Comparison of ENCODE assay signal across 28 cellular contexts in the genomic region with DNA sequence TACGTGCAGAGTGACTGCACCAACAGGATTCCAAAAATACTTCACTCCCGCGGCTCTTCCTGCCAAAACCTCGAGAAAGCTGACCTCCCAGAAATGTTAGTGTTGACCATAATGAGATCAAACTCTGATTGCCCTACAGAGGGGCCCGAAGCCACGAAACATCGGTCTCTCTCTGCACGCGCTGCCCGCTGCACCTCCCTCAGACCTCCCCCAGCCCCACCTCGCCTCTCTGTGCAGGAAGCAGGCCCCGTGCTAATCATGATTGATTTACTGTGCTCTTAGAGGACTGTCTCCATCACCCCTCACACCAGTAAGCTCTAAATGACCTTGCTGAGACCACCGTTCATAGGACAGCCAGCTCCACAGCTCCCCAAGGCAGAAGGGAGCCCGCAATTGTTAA.
"Had no signal": no experiment of that assay in that cellular context is flagged by ENCODE, and none has a peak within 500 bp of the region (broad histone marks: within the 10 kb centered on the region; RNA-seq: fewer than 3 reads in every experiment).

No MANE protein-coding gene starts in this region.

- H3K9me3 Mint-ChIP-seq: immature natural killer cell had no signal

- H3K27ac Mint-ChIP-seq: dendritic cell treated with granulocyte-macrophage colony-stimulating factor and Interleukin-4, amounts not matched to agents 40 ng/mL and 50 ng/mL, for 4 days; immature natural killer cell; memory B cell; mesothelial cell of epicardium; naive B cell; natural killer cell treated with Interleukin-12 subunit alpha and Interleukin-12 subunit beta and Interleukin-15 and Interleukin-18, amount 100 ng/mL, for 72 hours; stimulated activated memory B cell treated with anti-CD40 and anti-IgM and Interleukin-4, amounts not matched to agents 10 μg/mL and 1 μg/mL and 100 μg/mL, for 72 hours; stimulated activated naive CD8-positive, alpha-beta T cell treated with anti-CD3 and anti-CD28 coated beads, Interleukin-15, Interleukin-2, amounts not matched to agents 100 ng/mL and 50 ng/mL, for 24 hours had no signal

- H3K27ac ChIP-seq: colonic mucosa, esophagus squamous epithelium, heart right ventricle, ovary, psoas muscle, sigmoid colon, suprapubic skin, transverse colon had no signal

- DNase-seq: colonic mucosa; effector memory CD4-positive, alpha-beta T cell; erythroblast; esophagus squamous epithelium; foreskin melanocyte; glutamatergic neuron; heart right ventricle; hippocampal formation; immature natural killer cell; mucosa of descending colon; naive B cell; nucleus accumbens; ovary; posterior cingulate gyrus; psoas muscle; right cardiac atrium; sigmoid colon; stimulated activated CD4-positive, alpha-beta T cell treated with anti-CD3 and anti-CD28 coated beads, Interleukin-4, amount 100 ng/mL, for 4 hours; transverse colon had no signal

- H3K4me3 ChIP-seq: colonic mucosa, esophagus squamous epithelium, heart right ventricle, lung, mucosa of descending colon, ovary, psoas muscle, sigmoid colon, suprapubic skin, transverse colon had no signal

- H3K27me3 ChIP-seq: colonic mucosa, ovary, transverse colon had no signal

- H3K27me3 Mint-ChIP-seq: dendritic cell treated with granulocyte-macrophage colony-stimulating factor and Interleukin-4, amounts not matched to agents 40 ng/mL and 50 ng/mL, for 4 days; stimulated activated memory B cell treated with anti-CD40 and anti-IgM and Interleukin-4, amounts not matched to agents 10 μg/mL and 1 μg/mL and 100 μg/mL, for 72 hours; stimulated activated naive CD8-positive, alpha-beta T cell treated with anti-CD3 and anti-CD28 coated beads, Interleukin-15, Interleukin-2, amounts not matched to agents 100 ng/mL and 50 ng/mL, for 24 hours had no signal

- H3K36me3 Mint-ChIP-seq: mesothelial cell of epicardium; naive B cell; natural killer cell treated with Interleukin-12 subunit alpha and Interleukin-12 subunit beta and Interleukin-15 and Interleukin-18, amount 100 ng/mL, for 72 hours; stimulated activated memory B cell treated with anti-CD40 and anti-IgM and Interleukin-4, amounts not matched to agents 10 μg/mL and 1 μg/mL and 100 μg/mL, for 72 hours had no signal

- ATAC-seq: heart right ventricle; left lobe of liver; mucosa of descending colon; natural killer cell treated with Interleukin-12 subunit alpha and Interleukin-12 subunit beta and Interleukin-15 and Interleukin-18, amount 100 ng/mL, for 72 hours; psoas muscle; right cardiac atrium; stimulated activated memory B cell treated with anti-CD40 and anti-IgM and Interleukin-4, amounts not matched to agents 10 μg/mL and 1 μg/mL and 100 μg/mL, for 72 hours had no signal

- H3K9me3 ChIP-seq: colonic mucosa, esophagus squamous epithelium, heart right ventricle, psoas muscle, suprapubic skin, transverse colon had no signal

- H3K4me1 Mint-ChIP-seq: mesothelial cell of epicardium; naive B cell; stimulated activated memory B cell treated with anti-CD40 and anti-IgM and Interleukin-4, amounts not matched to agents 10 μg/mL and 1 μg/mL and 100 μg/mL, for 72 hours had no signal

- H3K4me1 ChIP-seq: colonic mucosa, heart right ventricle, psoas muscle, sigmoid colon, suprapubic skin, transverse colon had no signal

- H3K4me3 Mint-ChIP-seq: dendritic cell treated with granulocyte-macrophage colony-stimulating factor and Interleukin-4, amounts not matched to agents 40 ng/mL and 50 ng/mL, for 4 days; immature natural killer cell; memory B cell; mesothelial cell of epicardium; naive B cell; natural killer cell treated with Interleukin-12 subunit alpha and Interleukin-12 subunit beta and Interleukin-15 and Interleukin-18, amount 100 ng/mL, for 72 hours; stimulated activated memory B cell treated with anti-CD40 and anti-IgM and Interleukin-4, amounts not matched to agents 10 μg/mL and 1 μg/mL and 100 μg/mL, for 72 hours; stimulated activated naive CD8-positive, alpha-beta T cell treated with anti-CD3 and anti-CD28 coated beads, Interleukin-15, Interleukin-2, amounts not matched to agents 100 ng/mL and 50 ng/mL, for 24 hours had no signal

- H3K36me3 ChIP-seq: colonic mucosa, esophagus squamous epithelium, heart right ventricle, ovary, sigmoid colon, suprapubic skin, transverse colon had no signal
